13 cellular contexts compared by ENCODE assay signal in genomic region chr19:11268783-11269267, GRCh38. TPM values are rescaled to one million over a fixed set of nuclear protein-coding genes. Genes with fewer than 3 reads are reported as not detected.
DNase-seq lines count a peak whose midpoint lies in the region; TF ChIP-seq lines count a peak whose summit lies in the region.
"Had no signal": no experiment of that assay in that cellular context is flagged by ENCODE, and none has a peak within 500 bp of the region (broad histone marks: within the 10 kb centered on the region; RNA-seq: fewer than 3 reads in every experiment).

No MANE protein-coding gene starts in this region.

- peaks cover 0 to 1% (median 0%) of the 10 kb centered on the region in 4 donors for H3K27me3 ChIP-seq in esophagus squamous epithelium
- H3K27me3 ChIP-seq in MM.1S (replicated peaks; ENCODE audit: insufficient read depth, low read length): peaks cover 81% of the 10 kb centered on the region

- H3K27ac ChIP-seq in esophagus squamous epithelium (peak overlapping the region; percentile 44 to 75 (median 65)), MM.1S (ENCODE audit: low read length) (no peak overlapping the region)

- TF ChIP-seq CTCF in esophagus squamous epithelium (IDR thresholded peaks at IDR 0.05) (no peak), nephron (IDR thresholded peaks at IDR 0.05; ENCODE audit: unreplicated experiment in 3 of 3) (no peak), MM.1S (IDR thresholded peaks at IDR 0.05; ENCODE audit: low read length) (no peak)

- peak; percentile 21 for DNase-seq in Ammon's horn (ENCODE audit: low spot score)
- DNase-seq in RPMI8226: peak; percentile 48
- no peak for DNase-seq in esophagus squamous epithelium (lab: John Stamatoyannopoulos, UW)
- DNase-seq in MM.1S: no peak
- no peak for DNase-seq in activated CD4-positive, alpha-beta memory T cell treated with anti-CD3 and anti-CD28 coated beads for 36 hours
- no peak for DNase-seq in NCI-H2081 (lab: John Stamatoyannopoulos, UW)
- DNase-seq in glomerular visceral epithelial cell (ENCODE audit: extremely low spot score): no peak
- DNase-seq: NCI-H774; stimulated activated naive CD8-positive, alpha-beta T cell treated with anti-CD3 and anti-CD28 coated beads, Interleukin-15, amount 100 ng/mL, for 72 hours had no signal

- peak overlapping the region in 1 of 3 experiments; percentile 20 for H3K4me3 Mint-ChIP-seq in nephron
- H3K4me3 Mint-ChIP-seq in activated CD4-positive, alpha-beta memory T cell treated with anti-CD3 and anti-CD28 coated beads for 36 hours: no peak overlapping the region
- H3K4me3 Mint-ChIP-seq: memory B cell; stimulated activated naive CD8-positive, alpha-beta T cell treated with anti-CD3 and anti-CD28 coated beads, Interleukin-15, amount 100 ng/mL, for 72 hours had no signal

- H3K9me3 ChIP-seq in esophagus squamous epithelium (no peaks in the 10 kb centered on the region), MM.1S (replicated peaks; ENCODE audit: insufficient read depth, low read length) (no peaks in the 10 kb centered on the region)

- no peak overlapping the region for H3K4me2 ChIP-seq in MM.1S (ENCODE audit: low read depth, low read length)

- CTCF ChIA-PET in activated CD4-positive, alpha-beta memory T cell treated with anti-CD3 and anti-CD28 coated beads for 36 hours (lab: Charles Lee): interaction anchor here (0.6 kb wide), 2 partner anchors 307 to 1056 kb away, joined by 3 read pairs; no protein-coding TSS in a partner anchor

- H3K9me2 ChIP-seq in MM.1S (replicated peaks; ENCODE audit: insufficient read depth, low read length): no peaks in the 10 kb centered on the region

- H3K9ac ChIP-seq in MM.1S (ENCODE audit: low read length): no peak overlapping the region

- peaks cover 2% of the 10 kb centered on the region for H3K9me3 Mint-ChIP-seq in nephron
- no peaks in the 10 kb centered on the region for H3K9me3 Mint-ChIP-seq in activated CD4-positive, alpha-beta memory T cell treated with anti-CD3 and anti-CD28 coated beads for 36 hours
- H3K9me3 Mint-ChIP-seq: activated T-helper 2 cell treated with anti-CD3 and anti-CD28 coated beads, Interferon-gamma antibody, Interleukin-2, Interleukin-4, amounts not matched to agents 10 μg/mL and 5 μg/mL and 100 μg/mL, durations not matched to agents 14 hours and 24 hours and 36 hours; memory B cell; stimulated activated naive CD8-positive, alpha-beta T cell treated with anti-CD3 and anti-CD28 coated beads, Interleukin-15, amount 100 ng/mL, for 72 hours had no signal

- no peak for TF ChIP-seq POLR2A in esophagus squamous epithelium (IDR thresholded peaks at IDR 0.05)

- no peak overlapping the region for H2AFZ ChIP-seq in MM.1S (ENCODE audit: low read length)

- no peaks in the 10 kb centered on the region for H3K79me2 ChIP-seq in MM.1S (ENCODE audit: low read length)

- 12 to 14% methylated on average over 8 to 10 of the region's 10 CpGs for WGBS in esophagus squamous epithelium, 2 donors

- no peaks in the 10 kb centered on the region for H3F3A ChIP-seq in MM.1S (ENCODE audit: insufficient read depth, low read length)

- POLR2A ChIA-PET in activated CD4-positive, alpha-beta memory T cell treated with anti-CD3 and anti-CD28 coated beads for 36 hours (lab: Charles Lee): no interaction called here

- peaks cover 7% of the 10 kb centered on the region for H3K27me3 Mint-ChIP-seq in nephron (ENCODE audit: low read depth)
- H3K27me3 Mint-ChIP-seq in activated CD4-positive, alpha-beta memory T cell treated with anti-CD3 and anti-CD28 coated beads for 36 hours: peaks cover 37% of the 10 kb centered on the region

- H3K4me1 Mint-ChIP-seq in nephron: peaks cover 11% of the 10 kb centered on the region
- H3K4me1 Mint-ChIP-seq in activated CD4-positive, alpha-beta memory T cell treated with anti-CD3 and anti-CD28 coated beads for 36 hours (ENCODE audit: low read depth): no peaks in the 10 kb centered on the region

- no peaks in the 10 kb centered on the region for H4K20me1 ChIP-seq in MM.1S (ENCODE audit: insufficient read depth, low read length)

- H3K4me1 ChIP-seq in esophagus squamous epithelium (peaks cover 20 to 59% (median 28%) of the 10 kb centered on the region in 3 donors), MM.1S (ENCODE audit: low read length) (no peaks in the 10 kb centered on the region)

- H3K36me3 Mint-ChIP-seq in nephron (ENCODE audit: low read depth): no peaks in the 10 kb centered on the region
- peaks cover 1% of the 10 kb centered on the region for H3K36me3 Mint-ChIP-seq in activated CD4-positive, alpha-beta memory T cell treated with anti-CD3 and anti-CD28 coated beads for 36 hours

- intact Hi-C loops in esophagus squamous epithelium (cut with DNase I): no loop called here
- intact Hi-C loops in activated CD4-positive, alpha-beta memory T cell treated with anti-CD3 and anti-CD28 coated beads for 36 hours (cut with micrococcal nuclease): loop anchor here (10.0 kb wide), 1 partner anchor 46 kb away; no protein-coding TSS in a partner anchor

- peak overlapping the region; percentile 65 to 84 (median 81) for H3K27ac Mint-ChIP-seq in nephron
- no peak overlapping the region for H3K27ac Mint-ChIP-seq in activated CD4-positive, alpha-beta memory T cell treated with anti-CD3 and anti-CD28 coated beads for 36 hours
- H3K27ac Mint-ChIP-seq: activated T-helper 2 cell treated with anti-CD3 and anti-CD28 coated beads, Interferon-gamma antibody, Interleukin-2, Interleukin-4, amounts not matched to agents 10 μg/mL and 5 μg/mL and 100 μg/mL, durations not matched to agents 14 hours and 24 hours and 36 hours; memory B cell; stimulated activated naive CD8-positive, alpha-beta T cell treated with anti-CD3 and anti-CD28 coated beads, Interleukin-15, amount 100 ng/mL, for 72 hours had no signal

- H3K36me3 ChIP-seq in esophagus squamous epithelium (no peaks in the 10 kb centered on the region), MM.1S (replicated peaks; ENCODE audit: insufficient read depth, low read length) (no peaks in the 10 kb centered on the region)

- no peak overlapping the region for H3K4me3 ChIP-seq in esophagus squamous epithelium
- no peak overlapping the region for H3K4me3 ChIP-seq in MM.1S (ENCODE audit: low read length)

RNA-seq across cellular contexts. Expression of gene DOCK6, which starts 6.5 kb away (rescaled TPM):
- total RNA-seq in esophagus squamous epithelium: 10 to 100 TPM; 19.7 to 94.0 (median 33.3) TPM
- 1 to 10 TPM; 5.8 to 5.9 TPM for total RNA-seq in activated CD4-positive, alpha-beta memory T cell treated with anti-CD3 and anti-CD28 coated beads for 36 hours

RNA-seq across cellular contexts. Expression of gene TSPAN16, which starts 27.1 kb away (rescaled TPM):
- total RNA-seq in esophagus squamous epithelium: not detected
- not detected for total RNA-seq in activated CD4-positive, alpha-beta memory T cell treated with anti-CD3 and anti-CD28 coated beads for 36 hours
- total RNA-seq: activated T-helper 2 cell treated with anti-CD3 and anti-CD28 coated beads, Interferon-gamma antibody, Interleukin-2, Interleukin-4, amounts not matched to agents 10 μg/mL and 5 μg/mL and 100 μg/mL, durations not matched to agents 14 hours and 24 hours and 36 hours; H4 had no signal

RNA-seq across cellular contexts. Expression of gene ANGPTL8, which starts 29.4 kb away (rescaled TPM):
- not detected for total RNA-seq in esophagus squamous epithelium
- not detected for total RNA-seq in activated CD4-positive, alpha-beta memory T cell treated with anti-CD3 and anti-CD28 coated beads for 36 hours
- total RNA-seq: activated T-helper 2 cell treated with anti-CD3 and anti-CD28 coated beads, Interferon-gamma antibody, Interleukin-2, Interleukin-4, amounts not matched to agents 10 μg/mL and 5 μg/mL and 100 μg/mL, durations not matched to agents 14 hours and 24 hours and 36 hours; H4 had no signal

Comparison
In these comparisons a context has a peak if more than half of its experiments do, and no peak if none do; other contexts are left out.
1. DNase-seq: peak in Ammon's horn (single experiment) and RPMI8226 (single experiment); none in esophagus squamous epithelium (single experiment), MM.1S (single experiment), activated CD4-positive, alpha-beta memory T cell treated with anti-CD3 and anti-CD28 coated beads for 36 hours (single experiment), NCI-H2081 (0 of 2) and glomerular visceral epithelial cell (single experiment).